24 cellular contexts compared by ENCODE assay signal in genomic region chr7:17870406-17870805, GRCh38.
"Had no signal": no experiment of that assay in that cellular context is flagged by ENCODE, and none has a peak within 500 bp of the region (broad histone marks: within the 10 kb centered on the region; RNA-seq: fewer than 3 reads in every experiment).

No MANE protein-coding gene starts in this region.

- ATAC-seq: effector memory CD8-positive, alpha-beta T cell; esophagus mucosa; gastrocnemius medialis; heart right ventricle; left cardiac atrium; left lung; left ventricle myocardium superior; lower lobe of right lung; naive thymus-derived CD4-positive, alpha-beta T cell; natural killer cell had no signal

- DNase-seq: cortex of kidney; effector CD8-positive, alpha-beta T cell; effector memory CD8-positive, alpha-beta T cell; endodermal cell; erythroblast; esophagus squamous epithelium; foreskin fibroblast; foreskin melanocyte; gastrocnemius medialis; glutamatergic neuron; head of caudate nucleus; heart right ventricle; hippocampal formation; left cardiac atrium; left lung; left ventricle myocardium superior; lower lobe of right lung; mesenchymal stem cell; naive thymus-derived CD4-positive, alpha-beta T cell; natural killer cell had no signal

- H3K27ac ChIP-seq: epithelial cell of prostate, esophagus squamous epithelium, gastrocnemius medialis, heart right ventricle, left lung, lower lobe of right lung had no signal

- H3K4me3 ChIP-seq: esophagus squamous epithelium, gastrocnemius medialis, heart right ventricle, left lung, lower lobe of right lung had no signal

- H3K27ac Mint-ChIP-seq: dendritic cell treated with granulocyte-macrophage colony-stimulating factor and Interleukin-4, amounts not matched to agents 40 ng/mL and 50 ng/mL, for 4 days; effector memory CD8-positive, alpha-beta T cell; endodermal cell; mesothelial cell of epicardium; naive thymus-derived CD4-positive, alpha-beta T cell; natural killer cell had no signal

- H3K9me3 Mint-ChIP-seq: dendritic cell treated with granulocyte-macrophage colony-stimulating factor and Interleukin-4, amounts not matched to agents 40 ng/mL and 50 ng/mL, for 4 days; endodermal cell; natural killer cell had no signal
